In genomic region chr10:76089626-76090185, GRCh38 we compare ENCODE assay signal across 29 cellular contexts.
A peak's percentile ranks its signal among the peaks of the same experiment; 100 is the strongest.
DNase-seq lines count a peak whose midpoint lies in the region; TF ChIP-seq lines count a peak whose summit lies in the region.
"Had no signal": no experiment of that assay in that cellular context is flagged by ENCODE, and none has a peak within 500 bp of the region (broad histone marks: within the 10 kb centered on the region; RNA-seq: fewer than 3 reads in every experiment).

No MANE protein-coding gene starts in this region.

- no peak overlapping the region for H3K27ac ChIP-seq in mesendoderm (ENCODE audit: low read depth, low read length)
- H3K27ac ChIP-seq in PC-9 = no peak overlapping the region
- no peak overlapping the region for H3K27ac ChIP-seq in GM23248
- H3K27ac ChIP-seq: A549, skin epidermis, thoracic aorta, vagina had no signal

- no peaks in the 10 kb centered on the region for H3K27me3 ChIP-seq in mesendoderm (ENCODE audit: insufficient read depth, low read length, poor library complexity)
- no peaks in the 10 kb centered on the region for H3K27me3 ChIP-seq in PC-9 (ENCODE audit: insufficient read depth, low read depth)
- no peaks in the 10 kb centered on the region for H3K27me3 ChIP-seq in GM23248 (replicated peaks; ENCODE audit: insufficient read depth)
- H3K27me3 ChIP-seq: vagina had no signal

- H3K4me3 ChIP-seq in mesendoderm (ENCODE audit: low read length) (no peak overlapping the region), PC-9 (no peak overlapping the region), GM23248 (no peak overlapping the region)
- H3K4me3 ChIP-seq: A549, skin epidermis, thoracic aorta, vagina had no signal

- no CpG with 5 or more reads among the region's 11 CpGs for WGBS in mesendoderm (ENCODE audit: extremely low coverage, insufficient coverage, low lambda C conversion rate)
- 80% methylated on average over 11 of the region's 11 CpGs for WGBS in GM23248 (ENCODE audit: low coverage in 1 of 2, low lambda C conversion rate in 2 of 2, missing lambda C conversion rate in 2 of 2), 2 experiments

- no peak overlapping the region for H2AFZ ChIP-seq in PC-9
- no peak overlapping the region for H2AFZ ChIP-seq in GM23248

- intact Hi-C loops in cardiac septum (cut with DNase I) = no loop called here
- intact Hi-C loops in PC-9 (cut with micrococcal nuclease; ENCODE audit: unreplicated experiment) = no loop called here

- H2BK5ac ChIP-seq in mesendoderm (ENCODE audit: low read length) = no peak overlapping the region

- H3K23ac ChIP-seq in mesendoderm (ENCODE audit: low read length) = no peak overlapping the region

- H2BK15ac ChIP-seq in mesendoderm (replicated peaks; ENCODE audit: low read depth) = peak overlapping the region; percentile 61

- in situ Hi-C loops in GM23248 (cut with MboI) = no loop called here

- H3K9me3 ChIP-seq in PC-9 (ENCODE audit: insufficient read depth, low read depth) = no peaks in the 10 kb centered on the region
- no peaks in the 10 kb centered on the region for H3K9me3 ChIP-seq in GM23248 (ENCODE audit: low read depth)
- H3K9me3 ChIP-seq: A549, SK-N-SH, thoracic aorta, vagina had no signal

- H4K20me1 ChIP-seq in PC-9 (ENCODE audit: insufficient read depth) (no peaks in the 10 kb centered on the region), GM23248 (ENCODE audit: insufficient read depth) (no peaks in the 10 kb centered on the region)

- CTCF ChIA-PET in PC-9 (lab: Charles Lee) = no interaction called here

- H3K9ac ChIP-seq in mesendoderm (ENCODE audit: low read length) = no peak overlapping the region
- H3K9ac ChIP-seq in GM23248 = no peak overlapping the region
- H3K9ac ChIP-seq: SK-N-SH had no signal

- H3K4me2 ChIP-seq in mesendoderm (ENCODE audit: low read length) (no peak overlapping the region), PC-9 (no peak overlapping the region), GM23248 (ENCODE audit: unreplicated experiment) (no peak overlapping the region)
- H3K4me2 ChIP-seq: A549, SK-N-SH had no signal

- no peak overlapping the region for H4K8ac ChIP-seq in mesendoderm (ENCODE audit: low read depth, low read length)

- H2AK5ac ChIP-seq in mesendoderm (ENCODE audit: low read length) = no peak overlapping the region

- H3K4me1 ChIP-seq in mesendoderm (ENCODE audit: control insufficient read depth, low read depth, low read length) (peaks cover 6% of the 10 kb centered on the region), PC-9 (replicated peaks; ENCODE audit: insufficient read depth) (no peaks in the 10 kb centered on the region), GM23248 (ENCODE audit: insufficient read depth) (peaks cover 15% of the 10 kb centered on the region)

- H2BK120ac ChIP-seq in mesendoderm (ENCODE audit: low read depth, low read length) = no peak overlapping the region

- peak; percentile 58 for DNase-seq in COLO829 (ENCODE audit: low spot score)
- peak; percentile 79 for DNase-seq in NCI-H1436 treated with DMSO at 0.1 percent for 48 hours (lab: John Stamatoyannopoulos, UW)
- DNase-seq in NCI-H69 (lab: John Stamatoyannopoulos, UW) = peak; percentile 97
- no peak for DNase-seq in mesendoderm
- no peak for DNase-seq in hippocampal formation (lab: John Stamatoyannopoulos, UW)
- DNase-seq in cardiac septum (ENCODE audit: low spot score) = no peak
- no peak for DNase-seq in PC-9
- no peak for DNase-seq in GM23248
- DNase-seq: activated CD4-positive, alpha-beta memory T cell treated with anti-CD3 and anti-CD28 coated beads, Interleukin-2, amount 10 ng/mL, durations not matched to agents 7 days and 5 days; activated CD4-positive, CD25-positive, alpha-beta regulatory T cell treated with anti-CD3 and anti-CD28 coated beads, Interleukin-2, amount 50 U/mL, for 72 hours; activated CD8-positive, alpha-beta memory T cell treated with anti-CD3 and anti-CD28 coated beads, Interleukin-2, amount 50 U/mL, for 48 hours; activated naive CD4-positive, alpha-beta T cell treated with anti-CD3 and anti-CD28 coated beads, Interleukin-2, amount 50 U/mL, for 16 hours; amniotic stem cell; CD4-positive, alpha-beta memory T cell; DMS53; effector CD8-positive, alpha-beta T cell; glutamatergic neuron; islet precursor cell; left ventricle myocardium superior; midbrain; naive thymus-derived CD8-positive, alpha-beta T cell; occipital lobe; SK-N-SH; stimulated activated naive CD8-positive, alpha-beta T cell treated with anti-CD3 and anti-CD28 coated beads, Interleukin-15, Interleukin-2, amounts not matched to agents 100 U/mL and 50 U/mL, for 24 hours; T-helper 2 cell had no signal

- H3K79me2 ChIP-seq in mesendoderm (ENCODE audit: control insufficient read depth, insufficient read depth, low read length) (no peaks in the 10 kb centered on the region), PC-9 (ENCODE audit: low read depth) (no peaks in the 10 kb centered on the region), GM23248 (ENCODE audit: insufficient read depth) (no peaks in the 10 kb centered on the region)

- H3K9me2 ChIP-seq in PC-9 (ENCODE audit: insufficient read depth) (no peaks in the 10 kb centered on the region), GM23248 (ENCODE audit: insufficient read depth) (no peaks in the 10 kb centered on the region)
- H3K9me2 ChIP-seq: SK-N-SH had no signal

- no peak for TF ChIP-seq CTCF in PC-9 (conservative IDR thresholded peaks at IDR 0.05)

- H3K4ac ChIP-seq in mesendoderm (ENCODE audit: low read depth, low read length) = no peak overlapping the region

- H3K36me3 ChIP-seq in mesendoderm (ENCODE audit: control insufficient read depth, insufficient read depth, low read length) = no peaks in the 10 kb centered on the region
- H3K36me3 ChIP-seq in PC-9 (ENCODE audit: low read depth) = no peaks in the 10 kb centered on the region
- H3K36me3 ChIP-seq in GM23248 (ENCODE audit: low read depth) = no peaks in the 10 kb centered on the region
- H3K36me3 ChIP-seq: thoracic aorta, vagina had no signal

- no peaks in the 10 kb centered on the region for H3K79me1 ChIP-seq in mesendoderm (ENCODE audit: low read length)

- no peak overlapping the region for H3K56ac ChIP-seq in mesendoderm (ENCODE audit: low read length)

- peak overlapping the region; percentile 57 for H3K18ac ChIP-seq in mesendoderm (ENCODE audit: low read length)

- no peak overlapping the region for H4K5ac ChIP-seq in mesendoderm (ENCODE audit: low read length)

- no TSS peak for BruUV-seq in PC-9 (replicated peaks; lab: Mats Ljungman, UMichigan)

- no peaks in the 10 kb centered on the region for H3F3A ChIP-seq in PC-9 (ENCODE audit: insufficient read depth, low read depth)
- peaks cover 26% of the 10 kb centered on the region for H3F3A ChIP-seq in GM23248 (ENCODE audit: insufficient read depth)

- POLR2A ChIA-PET in PC-9 (lab: Charles Lee; ENCODE audit: unreplicated experiment) = no interaction called here

Comparison
In these comparisons a context has a peak if more than half of its experiments do, and no peak if none do; other contexts are left out.
1. DNase-seq: peak in COLO829 (single experiment), NCI-H1436 treated with DMSO at 0.1 percent for 48 hours (single experiment) and NCI-H69 (single experiment); none in mesendoderm (single experiment), hippocampal formation (0 of 2), cardiac septum (single experiment), PC-9 (0 of 2) and GM23248 (single experiment).